8 cellular contexts compared by ENCODE assay signal in genomic region chr15:75024102-75024636, GRCh38. TPM values are rescaled to one million over a fixed set of nuclear protein-coding genes. Genes with fewer than 3 reads are reported as not detected.
DNase-seq lines count a peak whose midpoint lies in the region; ATAC-seq and TF ChIP-seq lines count a peak whose summit lies in the region.

No MANE protein-coding gene starts in this region.

- POLR2A ChIA-PET in activated B cell treated with CpG ODN at 0.5 μM for 24 hours (lab: Charles Lee) = interaction anchor here (0.6 to 2.0 kb wide), 13 partner anchors 10 to 407 kb away, joined by 3 to 25 read pairs (median 5); partner anchors contain the start of genes C15orf39, MAN2C1, RPP25 and SCAMP5

- peak overlapping the region; percentile 81 for H3K4me2 ChIP-seq in parathyroid adenoma (ENCODE audit: low read length)

- H3K36me3 Mint-ChIP-seq in activated B cell treated with CpG ODN at 0.5 μM for 24 hours (ENCODE audit: low read depth) (peaks cover 2% of the 10 kb centered on the region), glutamatergic neuron (ENCODE audit: unreplicated experiment) (no peaks in the 10 kb centered on the region)

- peaks cover 3% of the 10 kb centered on the region for H3K4me1 ChIP-seq in parathyroid adenoma

- no peaks in the 10 kb centered on the region for H3K36me3 ChIP-seq in parathyroid adenoma (ENCODE audit: control insufficient read depth, insufficient read depth, low read length)

- no peaks in the 10 kb centered on the region for H3K9me3 ChIP-seq in parathyroid adenoma (ENCODE audit: control insufficient read depth, low read length)

- H3K4me1 Mint-ChIP-seq in activated B cell treated with CpG ODN at 0.5 μM for 24 hours (peaks cover 10% of the 10 kb centered on the region), glutamatergic neuron (ENCODE audit: low read depth, unreplicated experiment) (peaks cover 11% of the 10 kb centered on the region)

- H3K27me3 Mint-ChIP-seq in activated B cell treated with CpG ODN at 0.5 μM for 24 hours (peaks cover 3% of the 10 kb centered on the region), glutamatergic neuron (ENCODE audit: unreplicated experiment) (peaks cover 9% of the 10 kb centered on the region)

- peak overlapping the region; percentile 87 for H3K27ac ChIP-seq in parathyroid adenoma

- ATAC-seq in activated B cell treated with CpG ODN at 0.5 μM for 24 hours (ENCODE audit: low read depth) (no peak), HG03039 (IDR thresholded peaks at IDR 0.05; ENCODE audit: unreplicated experiment) (no peak), HG02973 (IDR thresholded peaks at IDR 0.05; ENCODE audit: unreplicated experiment) (no peak)

- H3K4me3 Mint-ChIP-seq in activated B cell treated with CpG ODN at 0.5 μM for 24 hours (peak overlapping the region; percentile 95), glutamatergic neuron (ENCODE audit: unreplicated experiment) (peak overlapping the region; percentile 95)

- H3K79me2 ChIP-seq in parathyroid adenoma = peaks cover 7% of the 10 kb centered on the region

- H3K27ac Mint-ChIP-seq in activated B cell treated with CpG ODN at 0.5 μM for 24 hours (peak overlapping the region; percentile 86), glutamatergic neuron (ENCODE audit: unreplicated experiment) (peak overlapping the region; percentile 96)

- DNase-seq in NCI-H1092 treated with DMSO at 0.1 percent for 48 hours (lab: John Stamatoyannopoulos, UW) (peak; percentile 53), NCI-H1092 (lab: John Stamatoyannopoulos, UW) (no peak), Kasumi-1 (lab: John Stamatoyannopoulos, UW) (peak; percentile 77 to 83), activated B cell treated with CpG ODN at 0.5 μM for 24 hours (no peak), glutamatergic neuron (no peak)

- CTCF ChIA-PET in activated B cell treated with CpG ODN at 0.5 μM for 24 hours (lab: Charles Lee) = interaction anchor here (1.2 to 1.6 kb wide), 2 partner anchors 19 to 179 kb away, joined by 4 to 9 read pairs; no protein-coding TSS in a partner anchor

- peak overlapping the region; percentile 86 for H2AFZ ChIP-seq in parathyroid adenoma

- intact Hi-C loops in activated B cell treated with CpG ODN at 0.5 μM for 24 hours (cut with micrococcal nuclease) = loop anchor here (5.0 to 10.0 kb wide), 3 partner anchors 251 to 428 kb away; partner anchors contain the start of gene SIN3A

- H3K9me3 Mint-ChIP-seq in activated B cell treated with CpG ODN at 0.5 μM for 24 hours (no peaks in the 10 kb centered on the region), glutamatergic neuron (ENCODE audit: unreplicated experiment) (peaks cover 8% of the 10 kb centered on the region)

- H3K27me3 ChIP-seq in parathyroid adenoma (ENCODE audit: control insufficient read depth, insufficient read depth, low read length) = no peaks in the 10 kb centered on the region

- H3K9ac ChIP-seq in parathyroid adenoma = peak overlapping the region; percentile 87

- peak overlapping the region; percentile 97 for H3K4me3 ChIP-seq in parathyroid adenoma (ENCODE audit: low read depth, low read length)

- no peak for TF ChIP-seq CTCF in activated B cell treated with CpG ODN at 0.5 μM for 24 hours (IDR thresholded peaks at IDR 0.05)
- no peak for TF ChIP-seq CTCF in glutamatergic neuron (IDR thresholded peaks at IDR 0.05; ENCODE audit: partially characterized antibody, unreplicated experiment)
- no peak for TF ChIP-seq CTCF in parathyroid adenoma (IDR thresholded peaks at IDR 0.05)

RNA-seq across cellular contexts. Expression of gene PPCDC, which starts 0.8 kb away (rescaled TPM):
- total RNA-seq in activated B cell treated with CpG ODN at 0.5 μM for 24 hours (13.5 and 16.6 TPM in 2 replicates), glutamatergic neuron (ENCODE audit: unreplicated experiment) (12.7 TPM)

RNA-seq across cellular contexts. Expression of gene SCAMP5, which starts 28.8 kb away (rescaled TPM):
- total RNA-seq in activated B cell treated with CpG ODN at 0.5 μM for 24 hours (0.44 and 0.62 TPM in 2 replicates), glutamatergic neuron (ENCODE audit: unreplicated experiment) (164 TPM)

Comparison
In these comparisons a context has a peak if more than half of its experiments do, and no peak if none do; other contexts are left out.
1. DNase-seq: peak in NCI-H1092 treated with DMSO at 0.1 percent for 48 hours (single experiment) and Kasumi-1 (2 of 2); none in NCI-H1092 (single experiment), activated B cell treated with CpG ODN at 0.5 μM for 24 hours (single experiment) and glutamatergic neuron (single experiment).
2. RNA of gene SCAMP5, which starts 28.8 kb away (total RNA-seq): 164 TPM in glutamatergic neuron (single experiment); 0.44 to 0.62 TPM in activated B cell treated with CpG ODN at 0.5 μM for 24 hours; every median in the first group is over 100 times any median in the second.